Comparison of ENCODE assay signal across 20 cellular contexts in the genomic region with DNA sequence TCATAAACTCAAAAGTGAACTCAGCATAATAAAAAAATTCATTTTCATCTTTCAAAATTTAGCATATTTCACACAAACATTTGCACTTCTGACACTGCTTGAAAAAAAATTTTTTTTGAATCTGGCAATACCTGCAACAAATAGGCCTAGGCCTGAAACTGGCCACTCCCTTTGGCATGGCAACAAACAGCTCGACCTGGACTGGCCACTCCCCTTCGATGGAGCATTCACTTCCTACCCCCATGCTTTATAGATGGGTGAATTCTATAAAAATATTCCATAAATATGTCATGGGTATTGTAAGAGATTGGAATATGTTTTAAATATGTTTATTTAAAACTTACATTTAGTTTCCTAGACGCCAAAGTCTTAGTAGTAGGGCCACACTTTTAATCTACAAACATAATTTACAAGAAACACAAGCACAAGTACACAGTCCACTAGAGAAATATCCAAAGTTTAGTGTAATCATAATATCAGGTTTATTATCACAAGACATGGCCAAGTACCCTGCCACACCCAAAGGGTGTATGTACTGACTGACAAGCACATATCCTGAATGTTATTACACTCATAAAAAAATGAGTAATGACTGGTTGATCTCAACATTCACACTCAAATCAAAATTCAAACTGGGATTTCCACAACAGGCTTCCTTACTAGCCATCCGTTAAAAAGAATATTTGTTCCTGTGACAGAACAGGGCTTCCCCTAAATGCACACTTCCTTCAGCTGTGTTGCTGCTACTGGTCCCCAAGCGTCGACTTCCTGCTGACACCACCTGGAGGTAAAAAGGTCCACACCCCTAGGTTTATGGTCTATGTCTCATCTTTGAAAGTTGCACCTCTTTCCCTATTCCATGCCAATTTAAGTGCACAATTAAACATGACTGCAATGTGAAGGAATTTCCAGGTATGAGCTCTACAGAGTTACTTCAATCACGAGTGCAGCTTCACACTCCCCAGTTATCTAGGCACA.
DNase-seq lines count a peak whose midpoint lies in the region; ATAC-seq and TF ChIP-seq lines count a peak whose summit lies in the region.
"Had no signal": no experiment of that assay in that cellular context is flagged by ENCODE, and none has a peak within 500 bp of the region (broad histone marks: within the 10 kb centered on the region; RNA-seq: fewer than 3 reads in every experiment).

No MANE protein-coding gene starts in this region.

- no peaks in the 10 kb centered on the region for H3K9me3 Mint-ChIP-seq in activated naive CD8-positive, alpha-beta T cell treated with anti-CD3 and anti-CD28 coated beads, Interleukin-2, amount 50 U/mL, for 24 hours

- no peaks in the 10 kb centered on the region for H3K36me3 ChIP-seq in mucosa of descending colon (ENCODE audit: low read depth)
- H3K36me3 ChIP-seq: HAP-1, neutrophil, vagina had no signal

- peaks cover 10% of the 10 kb centered on the region for H3K4me1 ChIP-seq in mucosa of descending colon (ENCODE audit: low read depth)
- H3K4me1 ChIP-seq: HAP-1 had no signal

- peak; percentile 54 for ATAC-seq in activated naive CD8-positive, alpha-beta T cell treated with anti-CD3 and anti-CD28 coated beads, Interleukin-2, amount 50 U/mL, for 24 hours
- peak; percentile 87 for ATAC-seq in mucosa of descending colon
- ATAC-seq in HG03342 (IDR thresholded peaks at IDR 0.05; ENCODE audit: unreplicated experiment): no peak

- no peaks in the 10 kb centered on the region for H3K27me3 Mint-ChIP-seq in activated naive CD8-positive, alpha-beta T cell treated with anti-CD3 and anti-CD28 coated beads, Interleukin-2, amount 50 U/mL, for 24 hours
- H3K27me3 Mint-ChIP-seq: activated naive CD8-positive, alpha-beta T cell; brain had no signal

- peaks cover 12% of the 10 kb centered on the region for H3K4me1 Mint-ChIP-seq in activated naive CD8-positive, alpha-beta T cell treated with anti-CD3 and anti-CD28 coated beads, Interleukin-2, amount 50 U/mL, for 24 hours

- H3K4me3 Mint-ChIP-seq in activated naive CD8-positive, alpha-beta T cell treated with anti-CD3 and anti-CD28 coated beads, Interleukin-2, amount 50 U/mL, for 24 hours: no peak overlapping the region
- H3K4me3 Mint-ChIP-seq: activated naive CD8-positive, alpha-beta T cell; brain had no signal

- H3K27ac Mint-ChIP-seq in activated naive CD8-positive, alpha-beta T cell treated with anti-CD3 and anti-CD28 coated beads, Interleukin-2, amount 50 U/mL, for 24 hours: no peak overlapping the region
- H3K27ac Mint-ChIP-seq: activated naive CD8-positive, alpha-beta T cell had no signal

- H3K4me3 ChIP-seq in Jurkat, Clone E6-1 (ENCODE audit: low read length): no peak overlapping the region
- no peak overlapping the region for H3K4me3 ChIP-seq in mucosa of descending colon
- H3K4me3 ChIP-seq: HAP-1, spleen, vagina had no signal

- H3K36me3 Mint-ChIP-seq in activated naive CD8-positive, alpha-beta T cell treated with anti-CD3 and anti-CD28 coated beads, Interleukin-2, amount 50 U/mL, for 24 hours (ENCODE audit: low read depth): peaks cover 3% of the 10 kb centered on the region
- H3K36me3 Mint-ChIP-seq: brain had no signal

- peak; percentile 7 for DNase-seq in Jurkat, Clone E6-1 (ENCODE audit: low read depth, low spot score)
- DNase-seq in activated naive CD8-positive, alpha-beta T cell treated with anti-CD3 and anti-CD28 coated beads, Interleukin-2, amount 50 U/mL, for 24 hours: no peak
- DNase-seq in mucosa of descending colon (peak; percentile 67 to 83 (median 71)), NCI-H510A treated with DMSO at 0.1 percent for 48 hours (lab: John Stamatoyannopoulos, UW) (no peak), DMS114 treated with DMSO at 0.1 percent for 48 hours (lab: John Stamatoyannopoulos, UW; ENCODE audit: unreplicated experiment) (no peak), SW480 (ENCODE audit: low spot score) (no peak)
- DNase-seq: activated CD4-positive, alpha-beta T cell treated with anti-CD3 and anti-CD28 coated beads, Interleukin-2, amount 50 U/mL, for 1 hour; KBM-7; midbrain; MV-4-11; NCI-H1930; NCI-H226; spleen had no signal

- 0 out of 2 replicates have a peak overlapping the region, but pooled peaks have one; percentile 4 for H3K27ac ChIP-seq in 22Rv1
- H3K27ac ChIP-seq: neutrophil, spleen, vagina had no signal

- H3K9me3 ChIP-seq in mucosa of descending colon: no peaks in the 10 kb centered on the region
- H3K9me3 ChIP-seq: HAP-1, neutrophil, vagina had no signal

- TF ChIP-seq CTCF in 22Rv1 (IDR thresholded peaks at IDR 0.05) (no peak), mucosa of descending colon (IDR thresholded peaks at IDR 0.05) (no peak)

- intact Hi-C loops in mucosa of descending colon (cut with DNase I, micrococcal nuclease): no loop called here

Comparison
In these comparisons a context has a peak if more than half of its experiments do, and no peak if none do; other contexts are left out.
1. DNase-seq: peak in Jurkat, Clone E6-1 (single experiment) and mucosa of descending colon (3 of 3); none in activated naive CD8-positive, alpha-beta T cell treated with anti-CD3 and anti-CD28 coated beads, Interleukin-2, amount 50 U/mL, for 24 hours (single experiment), NCI-H510A treated with DMSO at 0.1 percent for 48 hours (single experiment), DMS114 treated with DMSO at 0.1 percent for 48 hours (single experiment) and SW480 (single experiment).